In the genomic region with DNA sequence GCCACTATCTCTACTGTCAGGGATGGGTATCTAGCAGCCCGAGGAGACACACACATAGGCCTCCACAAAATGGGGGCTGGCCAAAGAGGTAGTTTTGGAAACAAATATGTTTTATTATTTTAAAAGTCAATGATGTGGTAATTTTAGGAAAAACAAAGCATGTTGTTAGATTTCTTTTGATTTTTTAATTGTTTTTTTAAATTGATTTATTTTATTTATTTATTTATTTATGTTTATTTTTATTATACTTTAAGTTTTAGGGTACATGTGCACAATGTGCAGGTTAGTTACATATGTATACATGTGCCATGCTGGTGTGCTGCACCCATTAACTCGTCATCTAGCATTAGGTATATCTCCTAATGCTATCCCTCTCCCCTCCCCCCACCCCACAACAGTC, we compare ENCODE assay signal across 7 cellular contexts.
DNase-seq lines count a peak whose midpoint lies in the region; ATAC-seq, FAIRE-seq and TF ChIP-seq lines count a peak whose summit lies in the region.
"Not testable (repeated sequence)": the region's sequence is repeated elsewhere in the genome, so short reads cannot be mapped to it uniquely, and the experiment has no call there.

No MANE protein-coding gene starts in this region.

- H3K79me2 ChIP-seq in PC-3 (ENCODE audit: low read length); H1 (ENCODE audit: control insufficient read depth in 1 of 2, insufficient read depth in 2 of 2, low read length in 2 of 2): not testable (repeated sequence)

- not testable (repeated sequence) for H3K36me3 ChIP-seq in Caco-2 (ENCODE audit: control insufficient read depth, insufficient read depth, low read length); PC-3 (ENCODE audit: low read depth, low read length); H1 (ENCODE audit: control insufficient read depth in 2 of 4, insufficient read depth in 4 of 4, low read length in 3 of 4); subcutaneous abdominal adipose tissue (ENCODE audit: control insufficient read depth in 5 of 5, insufficient read depth in 5 of 5, low read length in 5 of 5)

- H3K56ac ChIP-seq in H1 (replicated peaks; ENCODE audit: insufficient read length, low read depth, low read length) = not testable (repeated sequence)

- H3F3A ChIP-seq in PC-3 (ENCODE audit: low read length, unreplicated experiment) = not testable (repeated sequence)

- H2BK5ac ChIP-seq in H1 (ENCODE audit: low read depth, low read length) = not testable (repeated sequence)

- H3K27me3 Mint-ChIP-seq in Caco-2 (ENCODE audit: insufficient read depth, unreplicated experiment); brain; nephron (ENCODE audit: low read depth): not testable (repeated sequence)

- not testable (repeated sequence) for TF ChIP-seq EP300 in H1 (IDR thresholded peaks at IDR 0.05; ENCODE audit: borderline replicate concordance in 1 of 2, low read depth in 2 of 2, low read length in 2 of 2)

- H3K4me2 ChIP-seq in PC-3 (ENCODE audit: low read length) = peak overlapping the region; percentile 70
- H3K4me2 ChIP-seq in H1 (ENCODE audit: insufficient read depth in 1 of 2, low read depth in 2 of 2, low read length in 2 of 2) = not testable (repeated sequence)

- H2AK5ac ChIP-seq in H1 (ENCODE audit: low read depth, low read length) = not testable (repeated sequence)

- peak overlapping the region; percentile 33 for H2BK120ac ChIP-seq in H1 (replicated peaks; ENCODE audit: low read depth, low read length)

- not testable (repeated sequence) for H3K23me2 ChIP-seq in H1 (ENCODE audit: low read depth, low read length)

- H2BK12ac ChIP-seq in H1 (ENCODE audit: low read depth, low read length) = not testable (repeated sequence)

- H3K4me1 Mint-ChIP-seq in Caco-2 (ENCODE audit: low read depth, unreplicated experiment) = not testable (repeated sequence)
- H3K4me1 Mint-ChIP-seq in brain (peaks cover 49% of the 10 kb centered on the region), nephron (peaks cover 16% of the 10 kb centered on the region)

- intact Hi-C loops in Caco-2 (cut with micrococcal nuclease; ENCODE audit: unreplicated experiment); PC-3 (cut with micrococcal nuclease): not testable (repeated sequence)

- not testable (repeated sequence) for H4K20me1 ChIP-seq in PC-3 (ENCODE audit: low read length); H1 (replicated peaks in 1 of 2; ENCODE audit: control insufficient read depth in 1 of 2, insufficient read depth in 2 of 2, low read length in 2 of 2)

- H3K4me1 ChIP-seq in Caco-2; H1 (replicated peaks in 1 of 4; ENCODE audit: control insufficient read depth in 3 of 4, insufficient read depth in 4 of 4, low read length in 3 of 4): not testable (repeated sequence)
- H3K4me1 ChIP-seq in PC-3 (ENCODE audit: insufficient read depth, low read length) = peaks cover 28% of the 10 kb centered on the region
- H3K4me1 ChIP-seq in subcutaneous abdominal adipose tissue (ENCODE audit: control insufficient read depth in 5 of 5, insufficient read depth in 5 of 5, low read length in 5 of 5) = peaks cover 2 to 18% (median 15%) of the 10 kb centered on the region in 5 donors

- not testable (repeated sequence) for H3K4me3 Mint-ChIP-seq in Caco-2 (ENCODE audit: unreplicated experiment); nephron
- H3K4me3 Mint-ChIP-seq in brain = peak overlapping the region in 1 of 5 experiments; percentile 49

- not testable (repeated sequence) for H3K18ac ChIP-seq in H1 (ENCODE audit: extremely low read depth, low read length)

- POLR2A ChIA-PET in Caco-2 (lab: Charles Lee); PC-3 (lab: Charles Lee; ENCODE audit: unreplicated experiment); RWPE1 (lab: Yijun Ruan, JAX; ENCODE audit: low non-redundant PET); H1 (lab: Charles Lee; ENCODE audit: partially characterized antibody): not testable (repeated sequence)

- not testable (repeated sequence) for H2AFZ ChIP-seq in PC-3 (ENCODE audit: low read length); H1 (ENCODE audit: low read length)

- not testable (repeated sequence) for H2BK20ac ChIP-seq in H1 (ENCODE audit: low read length)

- CTCF ChIA-PET in Caco-2 (lab: Charles Lee); PC-3 (lab: Charles Lee); RWPE1 (lab: Yijun Ruan, JAX); H1 (lab: Charles Lee; ENCODE audit: partially characterized antibody): not testable (repeated sequence)

- H4K5ac ChIP-seq in H1 (ENCODE audit: insufficient read length, low read depth, low read length) = not testable (repeated sequence)

- TF ChIP-seq CTCF in Caco-2 (IDR thresholded peaks at IDR 0.05; ENCODE audit: insufficient read depth in 1 of 2, low read depth in 1 of 2, low read length in 1 of 2, severe bottlenecking in 1 of 2, unreplicated experiment in 1 of 2); PC-3 (conservative IDR thresholded peaks at IDR 0.05; ENCODE audit: low read depth, low read length); RWPE1 (conservative IDR thresholded peaks at IDR 0.05; ENCODE audit: low read depth); brain (conservative IDR thresholded peaks at IDR 0.05); H1 (IDR thresholded peaks at IDR 0.05; ENCODE audit: control extremely low read depth in 1 of 3, insufficient read depth in 1 of 3, low read depth in 1 of 3, low read length in 3 of 3); nephron (IDR thresholded peaks at IDR 0.05; ENCODE audit: unreplicated experiment in 3 of 3): not testable (repeated sequence)

- not testable (repeated sequence) for H3K36me3 Mint-ChIP-seq in Caco-2 (ENCODE audit: insufficient read depth, unreplicated experiment); brain; nephron (ENCODE audit: low read depth)

- H3K27me3 ChIP-seq in Caco-2 (replicated peaks; ENCODE audit: control insufficient read depth, insufficient read depth, low read length); PC-3 (ENCODE audit: low read length); H1 (replicated peaks in 1 of 4; ENCODE audit: control insufficient read depth in 3 of 4, extremely low read depth in 1 of 4, insufficient read depth in 3 of 4, low read length in 3 of 4); subcutaneous abdominal adipose tissue (ENCODE audit: control insufficient read depth in 5 of 5, insufficient read depth in 4 of 5, low read length in 5 of 5): not testable (repeated sequence)

- DNase-seq in Caco-2; PC-3; RWPE1 (ENCODE audit: low spot score); H1 (ENCODE audit: low read depth in 1 of 2, low spot score in 2 of 2): not testable (repeated sequence)

- not testable (repeated sequence) for H2BK15ac ChIP-seq in H1 (ENCODE audit: low read length)

- not testable (repeated sequence) for TF ChIP-seq POLR2A in H1 (IDR thresholded peaks at IDR 0.05; ENCODE audit: control extremely low read depth in 1 of 2, low read depth in 2 of 2, low read length in 2 of 2)

- H3K9me3 Mint-ChIP-seq in Caco-2 (ENCODE audit: unreplicated experiment); brain; nephron: not testable (repeated sequence)

- H3K27ac ChIP-seq in PC-3 (ENCODE audit: low read length) (peak overlapping the region; percentile 94), RWPE1 (peak overlapping the region; percentile 84), subcutaneous abdominal adipose tissue (ENCODE audit: low read depth, low read length) (peak overlapping the region; percentile 80)
- H3K27ac ChIP-seq in H1 (ENCODE audit: low read depth, low read length) = not testable (repeated sequence)

- H3K9me2 ChIP-seq in PC-3 (replicated peaks; ENCODE audit: low read length) = not testable (repeated sequence)

- H3K27ac Mint-ChIP-seq in Caco-2 (ENCODE audit: unreplicated experiment) = peak overlapping the region; percentile 6
- peak overlapping the region; percentile 57 to 97 (median 97) for H3K27ac Mint-ChIP-seq in brain
- H3K27ac Mint-ChIP-seq in nephron = peak overlapping the region in 2 of 3 experiments; percentile 37 to 85

- 93% methylated on average over 1 of the region's 2 CpGs; no CpG with 5 or more reads in 1 of the 2 experiments for WGBS in H1 (ENCODE audit: extremely low coverage in 1 of 2, insufficient coverage in 1 of 2, insufficient read length in 1 of 2, insufficient replicate concordance in 2 of 2, low coverage in 1 of 2, low lambda C conversion rate in 2 of 2, missing lambda C conversion rate in 1 of 2), 2 experiments

- H3K4me3 ChIP-seq in Caco-2 (ENCODE audit: low read depth, low read length); PC-3 (ENCODE audit: low read length); H1 (ENCODE audit: extremely low read depth in 1 of 4, insufficient read depth in 2 of 4, low read depth in 3 of 4, low read length in 4 of 4); subcutaneous abdominal adipose tissue (ENCODE audit: low read depth in 1 of 5, low read length in 5 of 5): not testable (repeated sequence)

- not testable (repeated sequence) for BruUV-seq in Caco-2 (replicated peaks; lab: Mats Ljungman, UMichigan); PC-3 (replicated peaks; lab: Mats Ljungman, UMichigan)

- H3K9me3 ChIP-seq in Caco-2; PC-3 (ENCODE audit: low read length); H1 (ENCODE audit: insufficient read depth in 2 of 2, low read depth in 1 of 2, low read length in 1 of 2); subcutaneous abdominal adipose tissue (ENCODE audit: control insufficient read depth in 5 of 5, low read length in 5 of 5): not testable (repeated sequence)

- H3K14ac ChIP-seq in H1 (ENCODE audit: insufficient read length) = not testable (repeated sequence)

- not testable (repeated sequence) for ATAC-seq in PC-3

- not testable (repeated sequence) for FAIRE-seq in H1 (lab: Jason Lieb, UNC)

- H3K9ac ChIP-seq in PC-3 (ENCODE audit: low read length) = peak overlapping the region; percentile 36; the same call in 1 of the 2 replicates
- not testable (repeated sequence) for H3K9ac ChIP-seq in H1 (replicated peaks in 1 of 4; ENCODE audit: extremely low read depth in 1 of 4, low read depth in 3 of 4, low read length in 3 of 4)
- H3K9ac ChIP-seq in subcutaneous abdominal adipose tissue (ENCODE audit: low read length in 5 of 5) = peak overlapping the region in 1 of 5 donors; percentile 15

- not testable (repeated sequence) for H4K91ac ChIP-seq in H1 (replicated peaks; ENCODE audit: insufficient read length, low read length)

- TF ChIP-seq RAD21 in H1 (IDR thresholded peaks at IDR 0.05 in 1 of 2, conservative IDR thresholded peaks at IDR 0.05 in 1 of 2; ENCODE audit: low read depth in 2 of 2, low read length in 2 of 2) = not testable (repeated sequence)

- H3K4ac ChIP-seq in H1 (replicated peaks; ENCODE audit: insufficient read length, low read depth, low read length) = not testable (repeated sequence)

- H4K8ac ChIP-seq in H1 (ENCODE audit: extremely low read depth, insufficient read depth, low read length) = not testable (repeated sequence)

- H3K23ac ChIP-seq in H1 (ENCODE audit: insufficient read length) = not testable (repeated sequence)

- H3K79me1 ChIP-seq in H1 (ENCODE audit: low read depth, low read length) = not testable (repeated sequence)

Comparison
In these comparisons a context has a peak if more than half of its experiments do, and no peak if none do; other contexts are left out.
1. H3K27ac Mint-ChIP-seq: peak in every context shown above with its lines; median percentile 97 in brain; 61 in nephron; 6 in Caco-2.